In genomic region chr22:32183625-32184024, GRCh38 we compare ENCODE assay signal across 11 cellular contexts. TPM values are rescaled to one million over a fixed set of nuclear protein-coding genes. Genes with fewer than 3 reads are reported as not detected.
"Had no signal": no experiment of that assay in that cellular context is flagged by ENCODE, and none has a peak within 500 bp of the region (broad histone marks: within the 10 kb centered on the region; RNA-seq: fewer than 3 reads in every experiment).

No MANE protein-coding gene starts in this region.

- H3K4me3 ChIP-seq: K562 had no signal

- H3K27ac ChIP-seq: HL-60, KMS-11 had no signal

- ATAC-seq: HepG2, K562 had no signal

- H3K4me2 ChIP-seq: KMS-11 had no signal

- H3K9ac ChIP-seq: KMS-11 had no signal

- FAIRE-seq: HepG2, HTR-8/SVneo, K562 had no signal

- DNase-seq: IMR-90, KBM-7, KG1 had no signal

RNA-seq across cellular contexts. Expression of gene RFPL2, which starts 21.2 kb away (rescaled TPM):
- total RNA-seq: HepG2, HT-29, HT1080, IMR-90, K562 had no signal
- polyA plus RNA-seq: HepG2, IgD-negative memory B cell, IMR-90, K562 had no signal

RNA-seq across cellular contexts. Expression of gene C22orf42, which starts 24.5 kb away (rescaled TPM):
- total RNA-seq: HepG2, HT-29, HT1080, IMR-90, K562 had no signal
- polyA plus RNA-seq: HepG2, IgD-negative memory B cell, IMR-90, K562 had no signal
